In the genomic region with DNA sequence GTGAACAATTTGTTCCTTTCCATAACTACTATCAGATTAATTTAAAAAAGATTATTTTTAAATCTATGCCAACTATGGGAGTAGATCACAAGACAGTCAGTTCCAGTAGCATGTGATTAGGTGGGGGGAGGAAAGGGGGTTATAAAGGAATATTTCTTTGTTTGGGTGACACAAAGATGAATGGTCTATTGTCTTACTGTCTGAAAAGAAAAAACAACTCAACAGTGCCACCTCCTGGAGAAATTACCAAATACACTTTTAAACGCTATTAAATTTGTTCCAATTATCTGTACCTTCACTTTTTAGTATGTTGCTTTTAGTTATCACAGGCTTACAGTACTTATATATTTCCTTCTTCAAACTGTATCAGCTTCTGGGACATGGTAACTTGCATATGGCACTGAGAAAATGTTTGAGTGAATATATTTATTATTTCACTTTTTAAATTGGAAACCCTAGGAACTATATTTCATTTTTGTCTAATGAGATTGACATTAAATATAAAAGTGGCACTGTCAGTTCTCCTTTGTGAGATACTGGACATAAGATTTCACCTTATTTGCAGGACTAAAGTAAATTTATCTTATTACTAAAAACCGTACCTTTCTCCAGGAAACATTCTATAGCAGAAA, we compare ENCODE assay signal across 8 cellular contexts. TPM values are rescaled to one million over a fixed set of nuclear protein-coding genes. Genes with fewer than 3 reads are reported as not detected.
DNase-seq lines count a peak whose midpoint lies in the region; ATAC-seq and TF ChIP-seq lines count a peak whose summit lies in the region.

No MANE protein-coding gene starts in this region.

- H3K9me3 Mint-ChIP-seq in naive thymus-derived CD4-positive, alpha-beta T cell, result peaks cover 0 to 3% (median 0%) of the 10 kb centered on the region in 11 donors

- CTCF ChIA-PET in naive thymus-derived CD4-positive, alpha-beta T cell (lab: Charles Lee), result interaction anchor here (0.7 to 5.4 kb wide), 17 partner anchors 13 to 873 kb away, joined by 3 to 62 read pairs (median 3); a partner anchor contains a TSS

- H3K27ac Mint-ChIP-seq in naive thymus-derived CD4-positive, alpha-beta T cell, result no peak overlapping the region

- no peaks in the 10 kb centered on the region for H3K9me3 ChIP-seq in cardiac muscle cell (ENCODE audit: low read depth)
- H3K9me3 ChIP-seq in SK-N-MC (ENCODE audit: low read depth, low read length), result no peaks in the 10 kb centered on the region
- no peaks in the 10 kb centered on the region for H3K9me3 ChIP-seq in naive thymus-derived CD4-positive, alpha-beta T cell (ENCODE audit: control insufficient read depth in 2 of 3, low read length in 3 of 3)

- TF ChIP-seq CTCF in cardiac muscle cell (IDR thresholded peaks at IDR 0.05; ENCODE audit: low read depth, low read length), result peak; percentile 44

- POLR2A ChIA-PET in naive thymus-derived CD4-positive, alpha-beta T cell (lab: Charles Lee), result interaction anchor here (0.6 to 1.1 kb wide), 2 partner anchors 15 to 96 kb away, joined by 3 to 4 read pairs; no protein-coding TSS in a partner anchor

- H3K27ac ChIP-seq in cardiac muscle cell (no peak overlapping the region), SK-N-MC (no peak overlapping the region), epithelial cell of prostate (peak overlapping the region; percentile 20)
- H3K27ac ChIP-seq in naive thymus-derived CD4-positive, alpha-beta T cell (ENCODE audit: low read depth, low read length), result no peak overlapping the region

- ATAC-seq in naive thymus-derived CD4-positive, alpha-beta T cell, result peak; percentile 57
- no peak for ATAC-seq in HG02642 (IDR thresholded peaks at IDR 0.05; ENCODE audit: poor library complexity, unreplicated experiment)
- no peak for ATAC-seq in HG02852 (IDR thresholded peaks at IDR 0.05; ENCODE audit: unreplicated experiment)

- H3K4me3 Mint-ChIP-seq in naive thymus-derived CD4-positive, alpha-beta T cell, result peak overlapping the region in 6 of 10 donors; percentile 37 to 69 (median 52)

- H3K4me3 ChIP-seq in cardiac muscle cell (no peak overlapping the region), SK-N-MC (no peak overlapping the region)
- H3K4me3 ChIP-seq in naive thymus-derived CD4-positive, alpha-beta T cell (ENCODE audit: low read length), result no peak overlapping the region

- DNase-seq in cardiac muscle cell (ENCODE audit: low read depth in 1 of 2, low spot score in 1 of 2), result peak; percentile 72 to 74
- no peak for DNase-seq in cardiac septum (ENCODE audit: low spot score)
- DNase-seq in NCI-H128 (lab: John Stamatoyannopoulos, UW; ENCODE audit: unreplicated experiment), result peak; percentile 65
- peak; percentile 58 for DNase-seq in SK-N-MC (ENCODE audit: low read depth, low spot score)
- no peak for DNase-seq in epithelial cell of prostate (ENCODE audit: low read depth, low spot score)
- peak in 7 of 9 donors; percentile 35 to 64 (median 53) for DNase-seq in naive thymus-derived CD4-positive, alpha-beta T cell

- H3K36me3 Mint-ChIP-seq in naive thymus-derived CD4-positive, alpha-beta T cell, result peaks cover 0 to 13% (median 0%) of the 10 kb centered on the region in 5 donors

- H3K9ac ChIP-seq in SK-N-MC (ENCODE audit: insufficient read length), result no peak overlapping the region

- intact Hi-C loops in cardiac septum (cut with DNase I), result loop anchor here (1.0 to 5.0 kb wide), 4 partner anchors 42 to 137 kb away; a partner anchor contains a TSS
- intact Hi-C loops in naive thymus-derived CD4-positive, alpha-beta T cell (cut with micrococcal nuclease), result loop anchor here (1.0 to 5.0 kb wide), 11 partner anchors 27 to 707 kb away; a partner anchor contains a TSS

- no peaks in the 10 kb centered on the region for H3K27me3 ChIP-seq in cardiac muscle cell
- H3K27me3 ChIP-seq in naive thymus-derived CD4-positive, alpha-beta T cell (ENCODE audit: control insufficient read depth in 2 of 2, insufficient read depth in 2 of 2, low read length in 2 of 2), result peaks cover 0 to 16% of the 10 kb centered on the region in 2 donors

- peaks cover under 1 to 30% (median 15%) of the 10 kb centered on the region in 7 donors for H3K4me1 Mint-ChIP-seq in naive thymus-derived CD4-positive, alpha-beta T cell

- peaks cover 8% of the 10 kb centered on the region for H3K36me3 ChIP-seq in cardiac muscle cell
- H3K36me3 ChIP-seq in SK-N-MC (ENCODE audit: insufficient read depth, low read length), result peaks cover 19% of the 10 kb centered on the region
- H3K36me3 ChIP-seq in naive thymus-derived CD4-positive, alpha-beta T cell (ENCODE audit: control insufficient read depth in 2 of 3, insufficient read depth in 3 of 3, low read length in 3 of 3), result peaks cover 0 to 18% (median 6%) of the 10 kb centered on the region in 3 experiments

- H3K27me3 Mint-ChIP-seq in naive thymus-derived CD4-positive, alpha-beta T cell, result peaks cover 27 to 44% (median 28%) of the 10 kb centered on the region in 5 donors

- H3K4me1 ChIP-seq in cardiac muscle cell (ENCODE audit: low read depth), result peaks cover 23% of the 10 kb centered on the region
- peaks cover 0 to 6% of the 10 kb centered on the region in 2 donors for H3K4me1 ChIP-seq in naive thymus-derived CD4-positive, alpha-beta T cell (ENCODE audit: control insufficient read depth in 2 of 2, insufficient read depth in 2 of 2, low read length in 2 of 2)

RNA-seq across cellular contexts. Expression of a gene that starts 1.7 kb away (rescaled TPM):
- total RNA-seq in cardiac muscle cell (25.0 and 25.9 TPM in 2 replicates), cardiac septum (184 TPM)
- polyA plus RNA-seq in cardiac muscle cell, result 27.6 and 35.8 TPM in 2 replicates
- 10 to 100 TPM in 1 of 5 experiments, 1 to 10 TPM in 4; 1.0 to 25.6 (median 1.8) TPM for total RNA-seq in naive thymus-derived CD4-positive, alpha-beta T cell
- not detected for polyA plus RNA-seq in naive thymus-derived CD4-positive, alpha-beta T cell

RNA-seq across cellular contexts. Expression of a gene that starts 26.8 kb away (rescaled TPM):
- 23.9 and 24.8 TPM in 2 replicates for total RNA-seq in cardiac muscle cell
- polyA plus RNA-seq in cardiac muscle cell, result 96.6 and 103 TPM in 2 replicates
- 60.7 TPM for total RNA-seq in cardiac septum
- 100 to 1,000 TPM in 1 of 5 experiments, 10 to 100 TPM in 4; 38.3 to 203 (median 70.7) TPM for total RNA-seq in naive thymus-derived CD4-positive, alpha-beta T cell
- 10 to 100 TPM; 80.0 to 81.9 TPM for polyA plus RNA-seq in naive thymus-derived CD4-positive, alpha-beta T cell

Comparison
In these comparisons a context has a peak if more than half of its experiments do, and no peak if none do; other contexts are left out.
1. DNase-seq: peak in cardiac muscle cell (2 of 2), NCI-H128 (single experiment), SK-N-MC (single experiment) and naive thymus-derived CD4-positive, alpha-beta T cell (7 of 9); none in cardiac septum (single experiment) and epithelial cell of prostate (single experiment).